Comparison of ENCODE assay signal across 8 cellular contexts in genomic region chr17:7262192-7263070, GRCh38. TPM values are rescaled to one million over a fixed set of nuclear protein-coding genes. Genes with fewer than 3 reads are reported as not detected.
DNase-seq lines count a peak whose midpoint lies in the region; ATAC-seq, FAIRE-seq and TF ChIP-seq lines count a peak whose summit lies in the region.

TSS of gene CLDN7 (minus strand) at chr17:7262478. CDS start at chr17:7262043, 435 bp downstream.

- peaks cover 40% of the 10 kb centered on the region for H3K4me1 Mint-ChIP-seq in osteocyte (ENCODE audit: unreplicated experiment)

- peak within 1 kb of the TSS; percentile 85 for H2AFZ ChIP-seq in GM23248

- TF ChIP-seq CTCF in osteocyte (IDR thresholded peaks at IDR 0.05): no peak

- no peaks in the 10 kb centered on the region for H3K9me3 Mint-ChIP-seq in osteocyte (ENCODE audit: unreplicated experiment)

- H3K36me3 ChIP-seq in GM23248 (ENCODE audit: low read depth): peaks cover 7% of the 10 kb centered on the region; the same call in 1 of the 2 replicates
- peaks cover 6% of the 10 kb centered on the region in 2 donors for H3K36me3 ChIP-seq in esophagus (ENCODE audit: control insufficient read depth in 2 of 2, insufficient read depth in 2 of 2, low read length in 1 of 2)

- H3K4me1 ChIP-seq in GM23248 (ENCODE audit: insufficient read depth): peaks cover 19% of the 10 kb centered on the region
- no peaks in the 10 kb centered on the region for H3K4me1 ChIP-seq in esophagus (ENCODE audit: control insufficient read depth in 2 of 2, insufficient read depth in 2 of 2, low read length in 1 of 2)

- H3K9me2 ChIP-seq in GM23248 (ENCODE audit: insufficient read depth): no peaks in the 10 kb centered on the region

- peak within 1 kb of the TSS; percentile 43 for H3K27ac Mint-ChIP-seq in osteocyte (ENCODE audit: unreplicated experiment)

- no peaks in the 10 kb centered on the region for H4K20me1 ChIP-seq in GM23248 (ENCODE audit: insufficient read depth)

- FAIRE-seq in RCC 7860 (lab: Jason Lieb, UNC): no peak

- peaks cover 26% of the 10 kb centered on the region for H3F3A ChIP-seq in GM23248 (ENCODE audit: insufficient read depth)

- 11 to 12% methylated on average over 36 to 70 of the region's 71 CpGs for WGBS in GM23248 (ENCODE audit: low coverage in 1 of 2, low lambda C conversion rate in 2 of 2, missing lambda C conversion rate in 2 of 2), 2 experiments
- 6% methylated on average over 67 to 71 of the region's 71 CpGs for WGBS in esophagus, 2 donors

- DNase-seq in GM23248 (no peak), NCI-H748 treated with DMSO at 0.1 percent for 48 hours (lab: John Stamatoyannopoulos, UW) (peak; percentile 86), osteocyte (ENCODE audit: extremely low spot score, unreplicated experiment) (no peak), activated gamma-delta T cell treated with Interleukin-2 at 50 U/mL for 16 hours (no peak), RCC 7860 (ENCODE audit: low spot score) (no peak)

- in situ Hi-C loops in GM23248 (cut with MboI): no loop called here

- H3K4me3 ChIP-seq in GM23248 (peak within 1 kb of the TSS; percentile 65), esophagus (ENCODE audit: low read depth in 1 of 2, low read length in 2 of 2) (peak within 1 kb of the TSS; percentile 65 to 82)

- peak within 1 kb of the TSS; percentile 58 for H3K4me3 Mint-ChIP-seq in osteocyte (ENCODE audit: unreplicated experiment)

- H3K27ac ChIP-seq in GM23248 (no peak within 1 kb of the TSS), esophagus (ENCODE audit: low read depth in 2 of 2, low read length in 1 of 2) (peak within 1 kb of the TSS; percentile 87 to 98)

- H3K27me3 ChIP-seq in GM23248 (replicated peaks; ENCODE audit: insufficient read depth) (no peaks in the 10 kb centered on the region), esophagus (ENCODE audit: control insufficient read depth in 1 of 2, insufficient read depth in 2 of 2, low read length in 2 of 2) (no peaks in the 10 kb centered on the region)

- H3K9me3 ChIP-seq in GM23248 (ENCODE audit: low read depth) (no peaks in the 10 kb centered on the region), esophagus (ENCODE audit: control insufficient read depth in 2 of 2, insufficient read depth in 1 of 2, low read depth in 1 of 2, low read length in 1 of 2) (no peaks in the 10 kb centered on the region)

- H3K4me2 ChIP-seq in GM23248 (ENCODE audit: unreplicated experiment): peak within 1 kb of the TSS; percentile 84

- H3K36me3 Mint-ChIP-seq in osteocyte (ENCODE audit: unreplicated experiment): peaks cover 4% of the 10 kb centered on the region

- H3K27me3 Mint-ChIP-seq in osteocyte (ENCODE audit: unreplicated experiment): peaks cover 14% of the 10 kb centered on the region

- ATAC-seq in HG03565 (IDR thresholded peaks at IDR 0.05; ENCODE audit: unreplicated experiment) (no peak), HG02642 (IDR thresholded peaks at IDR 0.05; ENCODE audit: poor library complexity, unreplicated experiment) (no peak)

- H3K79me2 ChIP-seq in GM23248 (ENCODE audit: insufficient read depth): no peaks in the 10 kb centered on the region

- H3K9ac ChIP-seq in GM23248: peak within 1 kb of the TSS; percentile 75

RNA-seq across cellular contexts. Expression of gene CLDN7, which starts in this region (rescaled TPM):
- 4.5 and 5.4 TPM in 2 replicates for total RNA-seq in GM23248 (2014; rRNA removed; shearing (Covaris generic))
- 1.7 and 2.3 TPM in 2 replicates for polyA plus RNA-seq in GM23248 (2016; fragmentation: Nextera tagmentation; extraction: Ambion mirVana)
- polyA plus RNA-seq in esophagus: 100 to 1,000 TPM; 271 to 275 TPM
- total RNA-seq in osteocyte: 0.27 and 0.89 TPM in 2 replicates

Comparison
In these comparisons a context has a peak if more than half of its experiments do, and no peak if none do; other contexts are left out.
1. RNA of gene CLDN7 (polyA plus RNA-seq): 271 to 275 TPM in esophagus; 1.7 to 2.3 TPM in GM23248; every median in the first group is over 10 times any median in the second.